10 cellular contexts compared by ENCODE assay signal in the genomic region with DNA sequence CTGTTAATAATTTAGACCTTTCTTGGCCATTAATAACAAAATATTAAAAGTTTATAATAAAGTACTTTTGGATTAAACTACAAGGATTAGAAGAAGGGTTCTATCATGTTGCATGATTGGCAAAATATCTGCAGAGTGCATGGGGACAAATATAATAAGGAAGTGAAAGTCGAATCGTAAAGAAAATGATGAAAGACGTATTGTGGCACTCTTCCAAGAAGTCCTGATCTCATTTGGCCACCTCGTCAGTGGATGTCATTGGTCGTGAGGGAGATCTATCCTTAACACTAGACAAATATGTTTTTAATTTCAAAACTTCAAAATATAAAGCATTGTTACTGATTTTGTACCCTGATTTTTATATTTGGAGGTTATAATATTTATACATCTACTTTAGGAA. TPM values are rescaled to one million over a fixed set of nuclear protein-coding genes. Genes with fewer than 3 reads are reported as not detected.
DNase-seq lines count a peak whose midpoint lies in the region; ATAC-seq, FAIRE-seq and TF ChIP-seq lines count a peak whose summit lies in the region.
"Had no signal": no experiment of that assay in that cellular context is flagged by ENCODE, and none has a peak within 500 bp of the region (broad histone marks: within the 10 kb centered on the region; RNA-seq: fewer than 3 reads in every experiment).

No MANE protein-coding gene starts in this region.

- peak; percentile 40 for FAIRE-seq in K562 (lab: Jason Lieb, UNC)

- POLR2A ChIA-PET in K562 (lab: Yijun Ruan, JAX), result interaction anchor here (0.5 kb wide), 1 partner anchor 119 kb away, joined by 3 read pairs; no protein-coding TSS in a partner anchor

- intact Hi-C loops in K562 (cut with micrococcal nuclease), result no loop called here

- H3K4me1 ChIP-seq in K562 (replicated peaks in 1 of 2; ENCODE audit: control insufficient read depth in 2 of 2, insufficient read depth in 2 of 2, low read length in 2 of 2), result no peaks in the 10 kb centered on the region

- CTCF ChIA-PET in K562 (lab: Yijun Ruan, JAX; ENCODE audit: low intra/inter-chr PET ratio), result no interaction called here

- no peak for TF ChIP-seq RAD21 in K562 (CRISPR knock-in tag; conservative IDR thresholded peaks at IDR 0.05 in 1 of 2, IDR thresholded peaks at IDR 0.05 in 1 of 2)

- peak; percentile 51 for ATAC-seq in GM19351 (IDR thresholded peaks at IDR 0.05; ENCODE audit: unreplicated experiment)
- peak; percentile 62 for ATAC-seq in K562
- ATAC-seq in GM19328 (IDR thresholded peaks at IDR 0.05; ENCODE audit: unreplicated experiment), result no peak
- no peak for ATAC-seq in GM19452 (IDR thresholded peaks at IDR 0.05; ENCODE audit: unreplicated experiment)
- no peak for ATAC-seq in HG03280 (IDR thresholded peaks at IDR 0.05; ENCODE audit: unreplicated experiment)

- no peak overlapping the region for H3K4me2 ChIP-seq in K562 (ENCODE audit: insufficient read depth, low read length)

- no peak overlapping the region for H3K9ac ChIP-seq in K562 (ENCODE audit: insufficient read depth in 1 of 2, low read depth in 2 of 2, low read length in 2 of 2)

- no peak for TF ChIP-seq POLR2A in K562 (conservative IDR thresholded peaks at IDR 0.05)

- peak; percentile 46 to 49 for DNase-seq in Kasumi-1 (lab: John Stamatoyannopoulos, UW)
- DNase-seq in K562 (ENCODE audit: extremely low read depth in 1 of 4, low spot score in 3 of 4), result peak in 2 of 4 experiments; percentile 15 to 21
- DNase-seq in pons (ENCODE audit: low spot score), result peak; percentile 80
- no peak for DNase-seq in AG08395 (ENCODE audit: low spot score)
- DNase-seq: SHP77 treated with DMSO at 0.1 percent for 48 hours had no signal

- no peak for TF ChIP-seq CTCF in K562 (IDR thresholded peaks at IDR 0.05 in 2 of 3, conservative IDR thresholded peaks at IDR 0.05 in 1 of 3; ENCODE audit: insufficient read depth in 2 of 3, low read depth in 1 of 3, low read length in 3 of 3)

- no TSS peak for BruUV-seq in K562 (replicated peaks; lab: Mats Ljungman, UMichigan)

- no peaks in the 10 kb centered on the region; the same call in 1 of the 2 replicates for H4K20me1 ChIP-seq in K562 (replicated peaks; ENCODE audit: control insufficient read depth, insufficient read depth, low read length)

- H3K27ac ChIP-seq in K562 (ENCODE audit: extremely low read depth, low read depth, low read length), result no peak overlapping the region
- H3K27ac ChIP-seq: esophagus muscularis mucosa had no signal

- no peak for TF ChIP-seq EP300 in K562 (IDR thresholded peaks at IDR 0.05; ENCODE audit: low read length)

- no peak overlapping the region for H2AFZ ChIP-seq in K562 (ENCODE audit: low read depth, low read length)

- H3K9me3 ChIP-seq in K562 (replicated peaks; ENCODE audit: control insufficient read depth, insufficient read depth, low read depth, low read length), result no peaks in the 10 kb centered on the region
- H3K9me3 ChIP-seq: esophagus muscularis mucosa had no signal

- no peaks in the 10 kb centered on the region for H3K27me3 ChIP-seq in K562 (ENCODE audit: control insufficient read depth in 2 of 2, insufficient read depth in 2 of 2, low read length in 2 of 2)
- H3K27me3 ChIP-seq: esophagus muscularis mucosa had no signal

- peaks cover 95% of the 10 kb centered on the region for H3K79me2 ChIP-seq in K562 (ENCODE audit: control insufficient read depth, insufficient read depth, low read length)

- 53% methylated on average over 5 of the region's 5 CpGs for WGBS in K562 (ENCODE audit: insufficient coverage, low coverage, missing lambda C conversion rate)

- H3K9me1 ChIP-seq in K562 (ENCODE audit: control insufficient read depth, insufficient read depth, low read length), result no peaks in the 10 kb centered on the region

- H3K36me3 ChIP-seq in K562 (ENCODE audit: control insufficient read depth, insufficient read depth, low read length), result peaks cover 8% of the 10 kb centered on the region; the same call in 1 of the 3 replicates
- H3K36me3 ChIP-seq: esophagus muscularis mucosa had no signal

- no peak overlapping the region for H3K4me3 ChIP-seq in K562
- H3K4me3 ChIP-seq: esophagus muscularis mucosa had no signal

- in situ Hi-C loops in K562 (cut with MboI), result no loop called here

TF ChIP-seq in K562, 482 proteins besides CTCF, POLR2A, EP300 and RAD21 (continues in another document):
- TF ChIP-seq, protein P1, sequence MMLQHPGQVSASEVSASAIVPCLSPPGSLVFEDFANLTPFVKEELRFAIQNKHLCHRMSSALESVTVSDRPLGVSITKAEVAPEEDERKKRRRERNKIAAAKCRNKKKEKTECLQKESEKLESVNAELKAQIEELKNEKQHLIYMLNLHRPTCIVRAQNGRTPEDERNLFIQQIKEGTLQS (IDR thresholded peaks at IDR 0.05), result peak; percentile 26; the same call in 1 of the 2 replicates
- TF ChIP-seq, protein P1 (CRISPR knock-in tag; conservative IDR thresholded peaks at IDR 0.05), result no peak
- TF ChIP-seq, protein P2, sequence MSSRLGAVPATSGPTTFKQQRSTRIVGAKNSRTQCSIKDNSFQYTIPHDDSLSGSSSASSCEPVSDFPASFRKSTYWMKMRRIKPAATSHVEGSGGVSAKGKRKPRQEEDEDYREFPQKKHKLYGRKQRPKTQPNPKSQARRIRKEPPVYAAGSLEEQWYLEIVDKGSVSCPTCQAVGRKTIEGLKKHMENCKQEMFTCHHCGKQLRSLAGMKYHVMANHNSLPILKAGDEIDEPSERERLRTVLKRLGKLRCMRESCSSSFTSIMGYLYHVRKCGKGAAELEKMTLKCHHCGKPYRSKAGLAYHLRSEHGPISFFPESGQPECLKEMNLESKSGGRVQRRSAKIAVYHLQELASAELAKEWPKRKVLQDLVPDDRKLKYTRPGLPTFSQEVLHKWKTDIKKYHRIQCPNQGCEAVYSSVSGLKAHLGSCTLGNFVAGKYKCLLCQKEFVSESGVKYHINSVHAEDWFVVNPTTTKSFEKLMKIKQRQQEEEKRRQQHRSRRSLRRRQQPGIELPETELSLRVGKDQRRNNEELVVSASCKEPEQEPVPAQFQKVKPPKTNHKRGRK (tag; IDR thresholded peaks at IDR 0.05), result no peak
- TF ChIP-seq SAFB2 (IDR thresholded peaks at IDR 0.05; ENCODE audit: borderline replicate concordance, low read depth, low read length, severe bottlenecking) (no peak), BMI1 (IDR thresholded peaks at IDR 0.05; ENCODE audit: low read length) (no peak), E2F1 (CRISPR knock-in tag; IDR thresholded peaks at IDR 0.05) (no peak), POLR3A (IDR thresholded peaks at IDR 0.05; ENCODE audit: borderline replicate concordance, extremely low read depth, insufficient read depth, insufficient read length) (no peak), XRCC3 (IDR thresholded peaks at IDR 0.05) (no peak), ZSCAN29 (IDR thresholded peaks at IDR 0.05) (no peak), HDAC6 (IDR thresholded peaks at IDR 0.05; ENCODE audit: low read depth, low read length) (no peak), PRMT5 (CRISPR knock-in tag; IDR thresholded peaks at IDR 0.05) (no peak), NFIX (CRISPR knock-in tag; IDR thresholded peaks at IDR 0.05; ENCODE audit: low read depth) (no peak), ZNF76 (CRISPR knock-in tag; IDR thresholded peaks at IDR 0.05; ENCODE audit: borderline replicate concordance) (no peak), TOE1 (IDR thresholded peaks at IDR 0.05; ENCODE audit: borderline replicate concordance) (no peak), TOE1 (CRISPR knock-in tag; IDR thresholded peaks at IDR 0.05; ENCODE audit: borderline replicate concordance, low read depth) (no peak), ZBTB26 (CRISPR knock-in tag; IDR thresholded peaks at IDR 0.05) (no peak)

RNA-seq across cellular contexts. Expression of gene FOXN2, which starts 17.8 kb away (rescaled TPM):
- total RNA-seq in K562 (2011; cell fraction: chromatin; rRNA removed; ENCODE audit: low replicate concordance), result 41.6 and 60.4 TPM in 2 replicates
- total RNA-seq in K562 (2011; cell fraction: nucleolus; rRNA removed), result 13.7 and 17.9 TPM in 2 replicates
- 21.9 and 34.4 TPM in 2 replicates for total RNA-seq in K562 (2011; cell fraction: nucleoplasm; rRNA removed)
- total RNA-seq in K562 (2014; rRNA removed) (24.4 and 25.7 TPM in 2 replicates), K562 (2014; rRNA removed; fragmentation: Illumina TruSeq; extraction: Trizol) (36.1 and 41.0 TPM in 2 replicates), K562 (2015; rRNA removed; fragmentation: Illumina TruSeq; extraction: Trizol) (26.4 and 31.1 TPM in 2 replicates), K562 (2021) (26.7 and 30.1 TPM in 2 replicates)
- polyA plus RNA-seq in K562 (2011; rRNA removed) (23.0 and 25.9 TPM in 2 replicates), K562 (2014; fragmentation: Illumina TruSeq; extraction: Trizol) (19.6 and 24.2 TPM in 2 replicates), K562 (2014; fragmentation: Nextera tagmentation; extraction: Ambion mirVana) (10 to 100 TPM; 12.4 to 22.8 TPM), K562 (2014; rRNA removed) (10.5 and 11.4 TPM in 2 replicates)
- 5.2 and 10.6 TPM in 2 replicates for polyA plus RNA-seq in K562 (2011; cell fraction: cytosol; rRNA removed)
- 13.7 and 18.9 TPM in 2 replicates for polyA plus RNA-seq in K562 (2011; cell fraction: nucleus; rRNA removed)
- polyA plus RNA-seq in K562 (2012), result 8.5 and 10.5 TPM in 2 replicates
- polyA minus RNA-seq in K562 (2011; rRNA and poly(A)+ RNA removed), result 66.3 and 97.5 TPM in 2 replicates
- 23.6 and 24.8 TPM in 2 replicates for polyA minus RNA-seq in K562 (2011; cell fraction: cytosol; rRNA and poly(A)+ RNA removed)
- polyA minus RNA-seq in K562 (2011; cell fraction: nucleus; rRNA and poly(A)+ RNA removed), result 15.6 and 26.7 TPM in 2 replicates

Comparison
In these comparisons a context has a peak if more than half of its experiments do, and no peak if none do; other contexts are left out.
1. ATAC-seq: peak in GM19351 (single experiment) and K562 (single experiment); none in GM19328 (single experiment), GM19452 (single experiment) and HG03280 (single experiment).